In the genomic region with DNA sequence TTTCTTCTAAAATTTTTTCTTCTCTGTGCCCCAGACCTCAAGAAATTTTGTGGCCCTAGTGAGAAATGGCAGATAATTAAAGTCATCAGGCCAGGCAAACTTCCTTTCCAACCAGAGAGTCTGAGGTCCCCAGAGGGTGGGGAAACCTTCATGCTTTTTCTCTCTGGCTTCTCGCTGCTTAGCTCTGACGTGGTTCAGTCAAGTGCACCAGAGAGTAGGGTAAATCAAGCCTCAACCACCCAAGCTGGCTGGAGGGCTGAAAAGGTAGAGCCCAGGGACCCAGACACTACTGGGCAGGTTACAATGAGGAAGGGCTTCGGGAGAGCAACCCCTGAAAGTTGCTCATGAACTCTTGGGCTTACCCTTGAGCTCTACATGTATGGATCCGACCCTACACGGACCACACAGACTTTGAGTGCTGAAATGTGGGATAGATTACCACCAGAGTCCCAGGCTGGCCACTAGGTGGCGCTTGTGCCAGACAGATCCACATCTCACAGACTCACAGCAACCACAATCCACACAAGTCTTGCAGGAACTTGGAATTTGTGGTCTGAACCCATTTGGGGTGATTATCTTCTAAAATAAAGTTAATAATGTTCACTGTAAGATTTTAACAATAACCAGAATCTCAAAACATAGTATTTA, we compare ENCODE assay signal across 7 cellular contexts.
A peak's percentile ranks its signal among the peaks of the same experiment; 100 is the strongest.
DNase-seq lines count a peak whose midpoint lies in the region; ATAC-seq, FAIRE-seq and TF ChIP-seq lines count a peak whose summit lies in the region.
"Not testable (repeated sequence)": the region's sequence is repeated elsewhere in the genome, so short reads cannot be mapped to it uniquely, and the experiment has no call there.

No MANE protein-coding gene starts in this region.

- POLR2A ChIA-PET in Panc1 (lab: Charles Lee) = not testable (repeated sequence)

- not testable (repeated sequence) for H3F3A ChIP-seq in neural progenitor cell (ENCODE audit: low read depth)

- CTCF ChIA-PET in Panc1 (lab: Charles Lee); activated CD8-positive, alpha-beta memory T cell treated with anti-CD3 and anti-CD28 coated beads, Interleukin-2, amount 10 ng/mL, durations not matched to agents 7 days and 5 days (lab: Charles Lee): not testable (repeated sequence)

- BruUV-seq in Panc1 (replicated peaks; lab: Mats Ljungman, UMichigan) = not testable (repeated sequence)

- not testable (repeated sequence) for H3K79me2 ChIP-seq in neural progenitor cell (ENCODE audit: low read depth)

- not testable (repeated sequence) for H3K36me3 ChIP-seq in Panc1 (ENCODE audit: control insufficient read depth, insufficient read depth, low read length); neural progenitor cell

- TF ChIP-seq CTCF in Panc1 (IDR thresholded peaks at IDR 0.05) = not testable (repeated sequence)
- TF ChIP-seq CTCF in astrocyte of the spinal cord (IDR thresholded peaks at IDR 0.05; ENCODE audit: low read depth, low read length) = peak; percentile 35
- peak; percentile 37 for TF ChIP-seq CTCF in neural progenitor cell (IDR thresholded peaks at IDR 0.05)

- H3K4me3 Mint-ChIP-seq in activated CD8-positive, alpha-beta memory T cell treated with anti-CD3 and anti-CD28 coated beads, Interleukin-2, amount 10 ng/mL, durations not matched to agents 7 days and 5 days; neural progenitor cell: not testable (repeated sequence)

- peak; percentile 94 for FAIRE-seq in GM12891 (lab: Jason Lieb, UNC)

- DNase-seq in GM12891 (ENCODE audit: insufficient read length, low spot score); Panc1 (ENCODE audit: low read depth, low spot score); astrocyte of the spinal cord (ENCODE audit: low read depth, low spot score); neural progenitor cell (ENCODE audit: low spot score): not testable (repeated sequence)
- DNase-seq in activated CD8-positive, alpha-beta memory T cell treated with anti-CD3 and anti-CD28 coated beads, Interleukin-2, amount 10 ng/mL, durations not matched to agents 7 days and 5 days = peak; percentile 48
- peak; percentile 80 for DNase-seq in Right ventricle myocardium superior
- DNase-seq in stimulated activated CD4-positive, alpha-beta T cell treated with anti-CD3 and anti-CD28 coated beads, TNF-alpha, amount 100 ng/mL, for 24 hours (ENCODE audit: low read depth in 3 of 3) = peak; percentile 11 to 58 (median 50)

- peaks cover 23% of the 10 kb centered on the region for H3K27me3 Mint-ChIP-seq in activated CD8-positive, alpha-beta memory T cell treated with anti-CD3 and anti-CD28 coated beads, Interleukin-2, amount 10 ng/mL, durations not matched to agents 7 days and 5 days
- not testable (repeated sequence) for H3K27me3 Mint-ChIP-seq in neural progenitor cell (ENCODE audit: insufficient read depth, low read depth)

- in situ Hi-C loops in Panc1 (cut with HindIII; ENCODE audit: low pct_unique_long_range_greater_than_20kb, low sequenced_read_pairs); astrocyte of the spinal cord (cut with HindIII; ENCODE audit: low sequenced_read_pairs): not testable (repeated sequence)

- TF ChIP-seq POLR2A in GM12891 (IDR thresholded peaks at IDR 0.05; ENCODE audit: low read depth, low read length) = not testable (repeated sequence)

- H3K9me3 ChIP-seq in Panc1 (ENCODE audit: control insufficient read depth, insufficient read depth, low read depth, low read length); neural progenitor cell (ENCODE audit: low read depth): not testable (repeated sequence)

- not testable (repeated sequence) for H3K4me1 Mint-ChIP-seq in activated CD8-positive, alpha-beta memory T cell treated with anti-CD3 and anti-CD28 coated beads, Interleukin-2, amount 10 ng/mL, durations not matched to agents 7 days and 5 days; neural progenitor cell

- H3K27ac Mint-ChIP-seq in activated CD8-positive, alpha-beta memory T cell treated with anti-CD3 and anti-CD28 coated beads, Interleukin-2, amount 10 ng/mL, durations not matched to agents 7 days and 5 days; neural progenitor cell: not testable (repeated sequence)

- not testable (repeated sequence) for H3K9ac ChIP-seq in neural progenitor cell

- not testable (repeated sequence) for H3K4me2 ChIP-seq in neural progenitor cell

- peak; percentile 95 for ATAC-seq in Panc1
- ATAC-seq in activated CD8-positive, alpha-beta memory T cell treated with anti-CD3 and anti-CD28 coated beads, Interleukin-2, amount 10 ng/mL, durations not matched to agents 7 days and 5 days = not testable (repeated sequence)
- ATAC-seq in Right ventricle myocardium superior (ENCODE audit: poor library complexity) = peak; percentile 89

- not testable (repeated sequence) for H3K4me3 ChIP-seq in Panc1 (ENCODE audit: low read depth in 2 of 2, low read length in 2 of 2); astrocyte of the spinal cord (ENCODE audit: low read depth, low read length); neural progenitor cell

- not testable (repeated sequence) for H3K27me3 ChIP-seq in Panc1 (ENCODE audit: control insufficient read depth, insufficient read depth, low read length); neural progenitor cell

- not testable (repeated sequence) for H4K20me1 ChIP-seq in neural progenitor cell (ENCODE audit: low read depth)

- intact Hi-C loops in Panc1 (cut with micrococcal nuclease; ENCODE audit: unreplicated experiment); Right ventricle myocardium superior (cut with DNase I): not testable (repeated sequence)

- not testable (repeated sequence) for H3K9me3 Mint-ChIP-seq in activated CD8-positive, alpha-beta memory T cell treated with anti-CD3 and anti-CD28 coated beads, Interleukin-2, amount 10 ng/mL, durations not matched to agents 7 days and 5 days (ENCODE audit: low read depth); neural progenitor cell

- H2AFZ ChIP-seq in neural progenitor cell (replicated peaks) = not testable (repeated sequence)

- H3K27ac ChIP-seq in Panc1 (ENCODE audit: low read length); neural progenitor cell: not testable (repeated sequence)

- H3K4me1 ChIP-seq in Panc1 (ENCODE audit: control insufficient read depth, insufficient read depth, low read length); neural progenitor cell: not testable (repeated sequence)

- not testable (repeated sequence) for H3K36me3 Mint-ChIP-seq in activated CD8-positive, alpha-beta memory T cell treated with anti-CD3 and anti-CD28 coated beads, Interleukin-2, amount 10 ng/mL, durations not matched to agents 7 days and 5 days; neural progenitor cell
